8 cellular contexts compared by ENCODE assay signal in the genomic region with DNA sequence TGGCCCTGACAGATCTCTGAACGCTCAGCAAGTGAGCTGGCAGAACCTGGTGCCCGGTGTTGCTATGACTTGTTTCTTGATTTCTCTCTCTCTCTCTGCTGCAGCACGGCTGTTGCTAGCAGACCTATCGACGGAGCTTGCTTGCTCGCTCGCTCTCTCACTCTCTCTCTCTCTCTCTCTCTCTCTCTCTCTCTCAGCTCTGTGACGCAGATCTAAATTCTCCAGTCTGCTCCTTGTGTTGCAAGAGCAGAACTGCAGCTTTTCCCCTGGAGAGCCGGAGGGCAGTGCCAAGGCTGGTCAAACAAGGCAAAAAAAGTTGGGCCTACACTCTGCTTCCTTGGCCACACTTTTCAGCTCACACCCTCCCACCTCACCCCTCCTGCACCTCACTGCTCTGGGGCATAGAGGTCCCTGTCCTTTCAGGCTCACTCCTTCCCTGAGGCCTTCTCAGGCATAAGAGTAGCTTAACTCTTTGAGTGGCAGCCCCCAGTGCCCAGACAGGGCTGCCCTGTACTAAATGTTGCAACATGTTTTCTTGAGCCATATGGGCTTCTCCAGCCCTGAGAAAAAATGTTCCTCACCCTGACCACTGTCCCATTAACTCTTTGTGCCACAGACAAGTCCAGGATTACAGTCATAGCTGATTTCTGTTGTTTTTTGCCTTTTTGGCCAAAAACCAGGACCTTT.
DNase-seq lines count a peak whose midpoint lies in the region; ATAC-seq lines count a peak whose summit lies in the region.

No MANE protein-coding gene starts in this region.

- DNase-seq in ELF-1 (ENCODE audit: low read depth, low spot score) (peak; percentile 84), HAP-1 (ENCODE audit: low spot score in 2 of 2) (peak; percentile 15 to 20), NCI-H510A treated with DMSO at 0.1 percent for 48 hours (lab: John Stamatoyannopoulos, UW) (peak; percentile 86), activated T-cell treated with anti-CD3 and anti-CD28 coated beads for 24 hours (ENCODE audit: low read depth) (peak; percentile 64), epidermal melanocyte (ENCODE audit: insufficient read length, low spot score) (peak; percentile 87), mucosa of gallbladder (ENCODE audit: low spot score) (peak; percentile 85)
- DNase-seq in stimulated activated CD8-positive, alpha-beta memory T cell treated with anti-CD3 and anti-CD28 coated beads, Interleukin-4, amount 100 ng/mL, for 1 hour (ENCODE audit: low read depth in 2 of 2, low spot score in 1 of 2), result peak; percentile 31 to 40

- in situ Hi-C loops in HAP-1 (cut with MboI; ENCODE audit: low sequenced_read_pairs), result no loop called here

- ATAC-seq in HG02763 (IDR thresholded peaks at IDR 0.05; ENCODE audit: unreplicated experiment), result no peak

- no peaks in the 10 kb centered on the region for H3K4me1 ChIP-seq in HAP-1

- no peaks in the 10 kb centered on the region for H3K9me3 ChIP-seq in HAP-1

- H3K27me3 ChIP-seq in HAP-1 (ENCODE audit: low read depth), result no peaks in the 10 kb centered on the region

- no peaks in the 10 kb centered on the region for H3K36me3 ChIP-seq in HAP-1 (replicated peaks)

- H3K4me3 ChIP-seq in HAP-1, result no peak overlapping the region

Comparison
In these comparisons a context has a peak if more than half of its experiments do, and no peak if none do; other contexts are left out.
1. DNase-seq: peak in every context shown above with its lines; median percentile 87 in epidermal melanocyte; 86 in NCI-H510A treated with DMSO at 0.1 percent for 48 hours; 85 in mucosa of gallbladder; 84 in ELF-1; 64 in activated T-cell treated with anti-CD3 and anti-CD28 coated beads for 24 hours; 36 in stimulated activated CD8-positive, alpha-beta memory T cell treated with anti-CD3 and anti-CD28 coated beads, Interleukin-4, amount 100 ng/mL, for 1 hour; 18 in HAP-1.